Comparison of ENCODE assay signal across 18 cellular contexts in the genomic region with DNA sequence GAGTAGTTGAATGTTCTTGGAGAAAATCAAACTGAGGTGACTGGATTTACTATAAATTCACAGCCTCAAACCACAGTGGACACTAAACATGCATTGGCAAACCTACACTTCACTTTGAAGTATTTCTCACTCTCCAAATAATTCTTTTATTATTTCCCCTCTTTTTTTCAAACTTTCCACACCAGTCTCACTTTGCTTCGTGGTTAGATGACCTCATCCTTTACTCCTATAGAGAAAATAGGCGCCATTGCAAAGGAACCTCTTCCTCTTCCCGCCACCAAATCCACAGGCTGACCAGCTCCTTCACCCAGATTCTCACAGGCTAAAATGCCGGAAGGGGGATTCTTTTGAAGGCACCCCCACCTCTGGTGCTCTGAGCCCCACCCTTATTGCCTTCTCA. TPM values are rescaled to one million over a fixed set of nuclear protein-coding genes. Genes with fewer than 3 reads are reported as not detected.
A peak's percentile ranks its signal among the peaks of the same experiment; 100 is the strongest.
DNase-seq lines count a peak whose midpoint lies in the region; TF ChIP-seq lines count a peak whose summit lies in the region.
"Had no signal": no experiment of that assay in that cellular context is flagged by ENCODE, and none has a peak within 500 bp of the region (broad histone marks: within the 10 kb centered on the region; RNA-seq: fewer than 3 reads in every experiment).

No MANE protein-coding gene starts in this region.

- no peaks in the 10 kb centered on the region for H3K9me3 Mint-ChIP-seq in glutamatergic neuron (ENCODE audit: unreplicated experiment)
- H3K9me3 Mint-ChIP-seq: CD4-positive, alpha-beta memory T cell had no signal

- no peak overlapping the region for H3K4me3 Mint-ChIP-seq in glutamatergic neuron (ENCODE audit: unreplicated experiment)
- H3K4me3 Mint-ChIP-seq: CD4-positive, alpha-beta memory T cell had no signal

- peaks cover 16% of the 10 kb centered on the region for H3K27me3 ChIP-seq in HAP-1 (ENCODE audit: low read depth)

- H3K9me3 ChIP-seq in HEK293 (ENCODE audit: control insufficient read depth, insufficient read depth, low read depth, low read length) = no peaks in the 10 kb centered on the region
- H3K9me3 ChIP-seq in HAP-1 = no peaks in the 10 kb centered on the region

- TF ChIP-seq CTCF in HEK293 (tag by site-specific recombination; IDR thresholded peaks at IDR 0.05) = no peak
- no peak for TF ChIP-seq CTCF in glutamatergic neuron (IDR thresholded peaks at IDR 0.05; ENCODE audit: partially characterized antibody, unreplicated experiment)

- H3K27ac Mint-ChIP-seq in glutamatergic neuron (ENCODE audit: unreplicated experiment) = no peak overlapping the region
- H3K27ac Mint-ChIP-seq: CD4-positive, alpha-beta memory T cell had no signal

- H3K4me1 ChIP-seq in HEK293 (ENCODE audit: control insufficient read depth, insufficient read depth, low read length) (no peaks in the 10 kb centered on the region), HAP-1 (no peaks in the 10 kb centered on the region)

- POLR2A ChIA-PET in HEK293 (lab: Yijun Ruan, JAX) = interaction anchor here (0.7 kb wide), 1 partner anchor 241 kb away, joined by 6 read pairs; no protein-coding TSS in a partner anchor

- CTCF ChIA-PET in HEK293 (lab: Yijun Ruan, JAX) = interaction anchor here (0.6 to 2.5 kb wide), 5 partner anchors 14 to 1615 kb away, joined by 3 to 6 read pairs (median 3); no protein-coding TSS in a partner anchor

- no peaks in the 10 kb centered on the region for H3K36me3 ChIP-seq in HEK293 (ENCODE audit: control insufficient read depth in 2 of 2, insufficient read depth in 1 of 2, low read length in 2 of 2)
- no peaks in the 10 kb centered on the region for H3K36me3 ChIP-seq in HAP-1 (replicated peaks)

- H3K36me3 Mint-ChIP-seq in glutamatergic neuron (ENCODE audit: unreplicated experiment) = no peaks in the 10 kb centered on the region
- H3K36me3 Mint-ChIP-seq: CD4-positive, alpha-beta memory T cell had no signal

- H3K27ac ChIP-seq in HEK293 (ENCODE audit: extremely low read depth, low read depth, low read length) = no peak overlapping the region

- H3K4me3 ChIP-seq in HEK293 (ENCODE audit: low read depth, low read length) (no peak overlapping the region), HAP-1 (no peak overlapping the region)

- no peaks in the 10 kb centered on the region for H3K4me1 Mint-ChIP-seq in glutamatergic neuron (ENCODE audit: low read depth, unreplicated experiment)

- DNase-seq in Daoy (ENCODE audit: low read depth) (peak; percentile 19), MV-4-11 (lab: John Stamatoyannopoulos, UW) (peak; percentile 76), SW480 (ENCODE audit: low spot score) (peak; percentile 8), SW 1271 (lab: John Stamatoyannopoulos, UW) (no peak), glutamatergic neuron (no peak), T-helper 2 cell (no peak), HAP-1 (ENCODE audit: low spot score in 2 of 2) (no peak)
- DNase-seq: C1 segment of cervical spinal cord; Calu3; CD4-positive, alpha-beta memory T cell; COR-L47; DMS53; DMS79 treated with DMSO at 0.1 percent for 48 hours; GOT3; HCEC 1CT had no signal

- H3K27me3 Mint-ChIP-seq in glutamatergic neuron (ENCODE audit: unreplicated experiment) = peaks cover 6% of the 10 kb centered on the region

- in situ Hi-C loops in HAP-1 (cut with MboI; ENCODE audit: low sequenced_read_pairs) = no loop called here

TF ChIP-seq in HEK293, 187 proteins besides CTCF, POLR2A, EP300 and RAD21:
- TF ChIP-seq ZNF266 (tag by site-specific recombination; IDR thresholded peaks at IDR 0.05; ENCODE audit: low read depth) (no peak), ZNF658 (tag by site-specific recombination; IDR thresholded peaks at IDR 0.05) (no peak)
- TF ChIP-seq, protein P1, sequence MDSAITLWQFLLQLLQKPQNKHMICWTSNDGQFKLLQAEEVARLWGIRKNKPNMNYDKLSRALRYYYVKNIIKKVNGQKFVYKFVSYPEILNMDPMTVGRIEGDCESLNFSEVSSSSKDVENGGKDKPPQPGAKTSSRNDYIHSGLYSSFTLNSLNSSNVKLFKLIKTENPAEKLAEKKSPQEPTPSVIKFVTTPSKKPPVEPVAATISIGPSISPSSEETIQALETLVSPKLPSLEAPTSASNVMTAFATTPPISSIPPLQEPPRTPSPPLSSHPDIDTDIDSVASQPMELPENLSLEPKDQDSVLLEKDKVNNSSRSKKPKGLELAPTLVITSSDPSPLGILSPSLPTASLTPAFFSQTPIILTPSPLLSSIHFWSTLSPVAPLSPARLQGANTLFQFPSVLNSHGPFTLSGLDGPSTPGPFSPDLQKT (IDR thresholded peaks at IDR 0.05; ENCODE audit: borderline replicate concordance, low read depth, low read length) = no peak
- TF ChIP-seq, protein P2, sequence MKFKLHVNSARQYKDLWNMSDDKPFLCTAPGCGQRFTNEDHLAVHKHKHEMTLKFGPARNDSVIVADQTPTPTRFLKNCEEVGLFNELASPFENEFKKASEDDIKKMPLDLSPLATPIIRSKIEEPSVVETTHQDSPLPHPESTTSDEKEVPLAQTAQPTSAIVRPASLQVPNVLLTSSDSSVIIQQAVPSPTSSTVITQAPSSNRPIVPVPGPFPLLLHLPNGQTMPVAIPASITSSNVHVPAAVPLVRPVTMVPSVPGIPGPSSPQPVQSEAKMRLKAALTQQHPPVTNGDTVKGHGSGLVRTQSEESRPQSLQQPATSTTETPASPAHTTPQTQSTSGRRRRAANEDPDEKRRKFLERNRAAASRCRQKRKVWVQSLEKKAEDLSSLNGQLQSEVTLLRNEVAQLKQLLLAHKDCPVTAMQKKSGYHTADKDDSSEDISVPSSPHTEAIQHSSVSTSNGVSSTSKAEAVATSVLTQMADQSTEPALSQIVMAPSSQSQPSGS (tag by site-specific recombination; IDR thresholded peaks at IDR 0.05; ENCODE audit: low read depth) = peak; percentile 63; the same call in 1 of the 2 replicates

RNA-seq across cellular contexts. Expression of a gene that starts 33.4 kb away (rescaled TPM):
- total RNA-seq in Daoy (2014; rRNA removed; shearing (Covaris generic)) = not detected in 2 replicates
- total RNA-seq in glutamatergic neuron (ENCODE audit: unreplicated experiment) = 14.5 TPM
- total RNA-seq: A172; A673; Calu3; CD4-positive, alpha-beta memory T cell had no signal

RNA-seq across cellular contexts. Expression of a gene that starts 51.2 kb away (rescaled TPM):
- not detected in 2 replicates for total RNA-seq in Daoy (2014; rRNA removed; shearing (Covaris generic))
- total RNA-seq in glutamatergic neuron (ENCODE audit: unreplicated experiment) = 9.0 TPM
- total RNA-seq: A172, Calu3 had no signal

Comparison
In these comparisons a context has a peak if more than half of its experiments do, and no peak if none do; other contexts are left out.
1. DNase-seq: peak in Daoy (single experiment), MV-4-11 (single experiment) and SW480 (single experiment); none in SW 1271 (0 of 2), glutamatergic neuron (single experiment), T-helper 2 cell (0 of 5) and HAP-1 (0 of 2).
2. RNA of a gene that starts 33.4 kb away (total RNA-seq): 14.5 TPM in glutamatergic neuron (single experiment); not detected in Daoy; every median in the first group is over 10 times any median in the second.
3. RNA of a gene that starts 51.2 kb away (total RNA-seq): 9.0 TPM in glutamatergic neuron (single experiment); not detected in Daoy; every median in the first group is over 10 times any median in the second.